In genomic region chr14:75896341-75896740, GRCh38 we compare ENCODE assay signal across 18 cellular contexts.
"Had no signal": no experiment of that assay in that cellular context is flagged by ENCODE, and none has a peak within 500 bp of the region (broad histone marks: within the 10 kb centered on the region; RNA-seq: fewer than 3 reads in every experiment).

No MANE protein-coding gene starts in this region.

- H3K27ac ChIP-seq: foreskin keratinocyte, lower lobe of right lung, transverse colon had no signal

- H3K36me3 ChIP-seq: lower lobe of right lung, transverse colon had no signal

- H3K27me3 ChIP-seq: foreskin keratinocyte, transverse colon had no signal

- ATAC-seq: activated CD8-positive, alpha-beta T cell treated with anti-CD3 and anti-CD28 coated beads, Interleukin-2, amount 10 ng/mL, durations not matched to agents 7 days and 5 days; activated naive CD8-positive, alpha-beta T cell treated with anti-CD3 and anti-CD28 coated beads, Interleukin-2, amount 50 U/mL, for 24 hours; activated T-cell treated with anti-CD3 and anti-CD28 coated beads, Interleukin-2, amount 50 U/mL, for 4 hours; effector memory CD8-positive, alpha-beta T cell; foreskin keratinocyte; lower lobe of right lung; right cardiac atrium had no signal

- H3K4me3 ChIP-seq: lower lobe of right lung, transverse colon had no signal

- DNase-seq: activated CD4-positive, alpha-beta T cell treated with anti-CD3 and anti-CD28 coated beads, Interleukin-2, amount 10 ng/mL, durations not matched to agents 24 days and 14 days; activated CD8-positive, alpha-beta T cell treated with anti-CD3 and anti-CD28 coated beads, Interleukin-2, amount 10 ng/mL, durations not matched to agents 7 days and 5 days; activated naive CD4-positive, alpha-beta T cell treated with anti-CD3 and anti-CD28 coated beads, Interleukin-2, amount 10 ng/mL, durations not matched to agents 7 days and 5 days; activated naive CD8-positive, alpha-beta T cell treated with anti-CD3 and anti-CD28 coated beads, Interleukin-2, amount 50 U/mL, for 24 hours; activated T-cell treated with anti-CD3 and anti-CD28 coated beads, Interleukin-2, amount 50 U/mL, for 4 hours; anterior cingulate cortex; effector memory CD8-positive, alpha-beta T cell; foreskin keratinocyte; glutamatergic neuron; hippocampal formation; islet precursor cell; lower lobe of right lung; midbrain; occipital lobe; right cardiac atrium; stimulated activated CD4-positive, alpha-beta T cell treated with anti-CD3 and anti-CD28 coated beads, Interleukin-2, amount 100 ng/mL, for 24 hours; T1000; transverse colon had no signal

- H3K4me1 ChIP-seq: foreskin keratinocyte, lower lobe of right lung, transverse colon had no signal

- H3K9me3 ChIP-seq: lower lobe of right lung, transverse colon had no signal
